In genomic region chr4:6640292-6641163, GRCh38 we compare ENCODE assay signal across 8 cellular contexts. TPM values are rescaled to one million over a fixed set of nuclear protein-coding genes. Genes with fewer than 3 reads are reported as not detected.
DNase-seq lines count a peak whose midpoint lies in the region; ATAC-seq and TF ChIP-seq lines count a peak whose summit lies in the region.

Gene MRFAP1 (plus strand): TSS chr4:6640685. CDS start chr4:6640863, 178 bp downstream.

- H3K9me3 ChIP-seq in KOPT-K1 (ENCODE audit: insufficient read depth, low read length, poor library complexity, severe bottlenecking), result no peaks in the 10 kb centered on the region
- H3K9me3 ChIP-seq in Peyer's patch, result no peaks in the 10 kb centered on the region
- H3K9me3 ChIP-seq in esophagus squamous epithelium, result no peaks in the 10 kb centered on the region

- H3K4me3 ChIP-seq in Peyer's patch, result peak within 1 kb of the TSS; percentile 84 to 94 (median 84)
- H3K4me3 ChIP-seq in esophagus squamous epithelium, result peak within 1 kb of the TSS; percentile 62 to 90 (median 82)

- H3K4me1 ChIP-seq in Peyer's patch, result peaks cover 5 to 25% (median 8%) of the 10 kb centered on the region in 4 donors
- H3K4me1 ChIP-seq in esophagus squamous epithelium, result peaks cover 12 to 38% (median 14%) of the 10 kb centered on the region in 3 donors

- TF ChIP-seq CTCF in Peyer's patch (IDR thresholded peaks at IDR 0.05) (no peak), esophagus squamous epithelium (IDR thresholded peaks at IDR 0.05) (peak in 3 of 6 experiments; percentile 7 to 9 (median 7))

- ATAC-seq in GM21786 (IDR thresholded peaks at IDR 0.05; ENCODE audit: unreplicated experiment), result peak; percentile 83

- no peaks in the 10 kb centered on the region for H3K27me3 ChIP-seq in Peyer's patch
- H3K27me3 ChIP-seq in esophagus squamous epithelium, result no peaks in the 10 kb centered on the region

- peaks cover 32% of the 10 kb centered on the region for H3K36me3 ChIP-seq in KOPT-K1 (ENCODE audit: insufficient read depth, low read length)
- peaks cover 0 to 18% (median 0%) of the 10 kb centered on the region in 3 donors for H3K36me3 ChIP-seq in Peyer's patch
- H3K36me3 ChIP-seq in esophagus squamous epithelium, result peaks cover 0 to 22% (median 15%) of the 10 kb centered on the region in 3 donors

- whole genome bisulfite sequencing in esophagus squamous epithelium, 2 donors, result 0% methylated on average over 30 to 35 of the region's 90 CpGs

- peak within 1 kb of the TSS; percentile 91 for H3K27ac ChIP-seq in KOPT-K1 (ENCODE audit: low read depth, low read length, poor library complexity, severe bottlenecking)
- peak within 1 kb of the TSS; percentile 93 to 95 (median 94) for H3K27ac ChIP-seq in Peyer's patch
- H3K27ac ChIP-seq in esophagus squamous epithelium, result peak within 1 kb of the TSS; percentile 91 to 98 (median 96)

- DNase-seq in DMS79 (lab: John Stamatoyannopoulos, UW) (peak; percentile 47), Peyer's patch (peak; percentile 92 to 98 (median 95)), esophagus squamous epithelium (lab: John Stamatoyannopoulos, UW) (peak; percentile 81), myocyte (ENCODE audit: low read depth) (peak; percentile 96)
- peak; percentile 95 for DNase-seq in activated T-cell treated with anti-CD3 and anti-CD28 coated beads, Interleukin-2, amount 50 U/mL, for 48 hours
- peak; percentile 88 to 92 for DNase-seq in stimulated activated CD8-positive, alpha-beta memory T cell treated with anti-CD3 and anti-CD28 coated beads, Interleukin-7, amount 100 ng/mL, for 4 hours (ENCODE audit: low read depth in 2 of 2)

- intact Hi-C loops in esophagus squamous epithelium (cut with DNase I), result no loop called here

- TF ChIP-seq POLR2A in Peyer's patch (IDR thresholded peaks at IDR 0.05) (peak; percentile 64 to 74), esophagus squamous epithelium (IDR thresholded peaks at IDR 0.05) (peak in 2 of 4 donors; percentile 66 to 88)

RNA-seq across cellular contexts. Expression of gene MRFAP1, which starts in this region (rescaled TPM):
- total RNA-seq in Peyer's patch (100 to 1,000 TPM; 116 to 338 (median 155) TPM), esophagus squamous epithelium (100 to 1,000 TPM; 147 to 234 (median 186) TPM), myocyte (122 and 128 TPM in 2 replicates)
- 326 TPM for polyA plus RNA-seq in myocyte (2012)

Comparison
In these comparisons a context has a peak if more than half of its experiments do, and no peak if none do; other contexts are left out.
1. Peak in every context shown above with its lines: DNase-seq, ATAC-seq, H3K4me3 ChIP-seq and H3K27ac ChIP-seq.